1 cellular context compared by ENCODE assay signal in genomic region chr16:68281368-68282063, GRCh38.
A peak's percentile ranks its signal among the peaks of the same experiment; 100 is the strongest.
TF ChIP-seq lines count a peak whose summit lies in the region.

No MANE protein-coding gene starts in this region.

TF ChIP-seq in HepG2, 621 proteins besides CTCF, POLR2A, EP300 and RAD21 (continued from another document and continues in another):
- peak; percentile 76 for TF ChIP-seq TFE3 (CRISPR knock-in tag; IDR thresholded peaks at IDR 0.05)
- no peak for TF ChIP-seq ZBTB42 (CRISPR knock-in tag; IDR thresholded peaks at IDR 0.05)
- TF ChIP-seq PAWR (CRISPR knock-in tag; IDR thresholded peaks at IDR 0.05; ENCODE audit: borderline replicate concordance) = no peak
- TF ChIP-seq KDM1A (CRISPR knock-in tag; IDR thresholded peaks at IDR 0.05) = peak; percentile 90
- peak; percentile 37; the same call in 1 of the 2 replicates for TF ChIP-seq ZNF263 (CRISPR knock-in tag; IDR thresholded peaks at IDR 0.05)
- peak; percentile 34; the same call in 1 of the 2 replicates for TF ChIP-seq ZBTB26 (CRISPR knock-in tag; IDR thresholded peaks at IDR 0.05; ENCODE audit: borderline replicate concordance)
- peak; percentile 62; the same call in 1 of the 2 replicates for TF ChIP-seq ZBTB38 (CRISPR knock-in tag; IDR thresholded peaks at IDR 0.05)
- peak; percentile 96 for TF ChIP-seq NCOR1 (IDR thresholded peaks at IDR 0.05; ENCODE audit: borderline replicate concordance, low read length)
- TF ChIP-seq ZNF782 (CRISPR knock-in tag; IDR thresholded peaks at IDR 0.05; ENCODE audit: borderline replicate concordance) = peak; percentile 44; the same call in 1 of the 2 replicates
- peak; percentile 96 for TF ChIP-seq HNF4A (CRISPR knock-in tag; IDR thresholded peaks at IDR 0.05)
- no peak for TF ChIP-seq PHB2 (IDR thresholded peaks at IDR 0.05; ENCODE audit: partially characterized antibody)
- TF ChIP-seq ZNF232 (CRISPR knock-in tag; IDR thresholded peaks at IDR 0.05; ENCODE audit: borderline replicate concordance) = peak; percentile 27; the same call in 1 of the 2 replicates
- TF ChIP-seq KLF13 (CRISPR knock-in tag; IDR thresholded peaks at IDR 0.05) = no peak
- no peak for TF ChIP-seq HOXA7 (CRISPR knock-in tag; IDR thresholded peaks at IDR 0.05)
- no peak for TF ChIP-seq ZNF101 (CRISPR knock-in tag; IDR thresholded peaks at IDR 0.05; ENCODE audit: borderline replicate concordance, low read depth)
- TF ChIP-seq HOXA3 (CRISPR knock-in tag; IDR thresholded peaks at IDR 0.05) = peak; percentile 86
- TF ChIP-seq ZNF709 (CRISPR knock-in tag; IDR thresholded peaks at IDR 0.05) = no peak
- no peak for TF ChIP-seq CBX2 (IDR thresholded peaks at IDR 0.05; ENCODE audit: low read depth, low read length)
- TF ChIP-seq CBX2 (CRISPR knock-in tag; IDR thresholded peaks at IDR 0.05; ENCODE audit: low read depth) = no peak
- peak; percentile 96 for TF ChIP-seq SALL1 (CRISPR knock-in tag; IDR thresholded peaks at IDR 0.05)
- TF ChIP-seq SMYD3 (CRISPR knock-in tag; IDR thresholded peaks at IDR 0.05) = peak; percentile 74; the same call in 1 of the 2 replicates
- TF ChIP-seq ARNT2 (CRISPR knock-in tag; IDR thresholded peaks at IDR 0.05; ENCODE audit: low read depth) = no peak
- no peak; the same call in 1 of the 2 replicates for TF ChIP-seq EHMT2 (IDR thresholded peaks at IDR 0.05; ENCODE audit: borderline replicate concordance, low read depth, low read length)
- TF ChIP-seq, protein P1, sequence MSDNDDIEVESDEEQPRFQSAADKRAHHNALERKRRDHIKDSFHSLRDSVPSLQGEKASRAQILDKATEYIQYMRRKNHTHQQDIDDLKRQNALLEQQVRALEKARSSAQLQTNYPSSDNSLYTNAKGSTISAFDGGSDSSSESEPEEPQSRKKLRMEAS (IDR thresholded peaks at IDR 0.05) = peak; percentile 58; the same call in 1 of the 2 replicates
- TF ChIP-seq USF2 (IDR thresholded peaks at IDR 0.05; ENCODE audit: low read depth, low read length) = no peak
- no peak for TF ChIP-seq USF2 (CRISPR knock-in tag; IDR thresholded peaks at IDR 0.05; ENCODE audit: borderline replicate concordance)
- TF ChIP-seq IKZF4 (CRISPR knock-in tag; IDR thresholded peaks at IDR 0.05; ENCODE audit: borderline replicate concordance, low read depth, not compliant biosample characterization) = no peak
- peak; percentile 60; the same call in 1 of the 2 replicates for TF ChIP-seq ZNF121 (CRISPR knock-in tag; IDR thresholded peaks at IDR 0.05)
- peak; percentile 73; the same call in 1 of the 2 replicates for TF ChIP-seq PPARG (CRISPR knock-in tag; conservative IDR thresholded peaks at IDR 0.05)
- TF ChIP-seq TBX2 (CRISPR knock-in tag; IDR thresholded peaks at IDR 0.05; ENCODE audit: borderline replicate concordance) = peak; percentile 98
- no peak for TF ChIP-seq TBL1XR1 (IDR thresholded peaks at IDR 0.05; ENCODE audit: borderline replicate concordance, low read length, partially characterized antibody)
- no peak for TF ChIP-seq SUZ12 (IDR thresholded peaks at IDR 0.05; ENCODE audit: low read depth, low read length)
- TF ChIP-seq, protein P2, sequence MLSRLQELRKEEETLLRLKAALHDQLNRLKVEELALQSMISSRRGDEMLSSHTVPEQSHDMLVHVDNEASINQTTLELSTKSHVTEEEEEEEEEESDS (CRISPR knock-in tag; IDR thresholded peaks at IDR 0.05; ENCODE audit: borderline replicate concordance) = peak; percentile 77; the same call in 1 of the 2 replicates
- 0 out of 2 replicates have a peak, but pooled peaks have one; percentile 53 for TF ChIP-seq ZNF576 (CRISPR knock-in tag; IDR thresholded peaks at IDR 0.05)
- TF ChIP-seq FOXK1 (CRISPR knock-in tag; IDR thresholded peaks at IDR 0.05; ENCODE audit: borderline replicate concordance, low read depth) = peak; percentile 88
- TF ChIP-seq ZBTB20 (CRISPR knock-in tag; IDR thresholded peaks at IDR 0.05; ENCODE audit: borderline replicate concordance, low read depth) = peak; percentile 64; the same call in 1 of the 2 replicates
- no peak for TF ChIP-seq CERS6 (CRISPR knock-in tag; IDR thresholded peaks at IDR 0.05)
- TF ChIP-seq CBX1 (IDR thresholded peaks at IDR 0.05; ENCODE audit: low read depth) = no peak
- TF ChIP-seq, protein P3, sequence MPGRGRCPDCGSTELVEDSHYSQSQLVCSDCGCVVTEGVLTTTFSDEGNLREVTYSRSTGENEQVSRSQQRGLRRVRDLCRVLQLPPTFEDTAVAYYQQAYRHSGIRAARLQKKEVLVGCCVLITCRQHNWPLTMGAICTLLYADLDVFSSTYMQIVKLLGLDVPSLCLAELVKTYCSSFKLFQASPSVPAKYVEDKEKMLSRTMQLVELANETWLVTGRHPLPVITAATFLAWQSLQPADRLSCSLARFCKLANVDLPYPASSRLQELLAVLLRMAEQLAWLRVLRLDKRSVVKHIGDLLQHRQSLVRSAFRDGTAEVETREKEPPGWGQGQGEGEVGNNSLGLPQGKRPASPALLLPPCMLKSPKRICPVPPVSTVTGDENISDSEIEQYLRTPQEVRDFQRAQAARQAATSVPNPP (CRISPR knock-in tag; IDR thresholded peaks at IDR 0.05) = peak; percentile 44; the same call in 1 of the 2 replicates
- peak; percentile 48; the same call in 1 of the 2 replicates for TF ChIP-seq HIC2 (CRISPR knock-in tag; IDR thresholded peaks at IDR 0.05; ENCODE audit: low read depth)
- TF ChIP-seq RFX5 (IDR thresholded peaks at IDR 0.05; ENCODE audit: low read depth, low read length) = no peak
- TF ChIP-seq NR2F6 (IDR thresholded peaks at IDR 0.05) = peak; percentile 84
- peak; percentile 91 for TF ChIP-seq NR2F6 (CRISPR knock-in tag; IDR thresholded peaks at IDR 0.05)
- TF ChIP-seq ATF7 (IDR thresholded peaks at IDR 0.05) = no peak
- no peak for TF ChIP-seq ATF7 (CRISPR knock-in tag; IDR thresholded peaks at IDR 0.05)
- TF ChIP-seq, protein P4, sequence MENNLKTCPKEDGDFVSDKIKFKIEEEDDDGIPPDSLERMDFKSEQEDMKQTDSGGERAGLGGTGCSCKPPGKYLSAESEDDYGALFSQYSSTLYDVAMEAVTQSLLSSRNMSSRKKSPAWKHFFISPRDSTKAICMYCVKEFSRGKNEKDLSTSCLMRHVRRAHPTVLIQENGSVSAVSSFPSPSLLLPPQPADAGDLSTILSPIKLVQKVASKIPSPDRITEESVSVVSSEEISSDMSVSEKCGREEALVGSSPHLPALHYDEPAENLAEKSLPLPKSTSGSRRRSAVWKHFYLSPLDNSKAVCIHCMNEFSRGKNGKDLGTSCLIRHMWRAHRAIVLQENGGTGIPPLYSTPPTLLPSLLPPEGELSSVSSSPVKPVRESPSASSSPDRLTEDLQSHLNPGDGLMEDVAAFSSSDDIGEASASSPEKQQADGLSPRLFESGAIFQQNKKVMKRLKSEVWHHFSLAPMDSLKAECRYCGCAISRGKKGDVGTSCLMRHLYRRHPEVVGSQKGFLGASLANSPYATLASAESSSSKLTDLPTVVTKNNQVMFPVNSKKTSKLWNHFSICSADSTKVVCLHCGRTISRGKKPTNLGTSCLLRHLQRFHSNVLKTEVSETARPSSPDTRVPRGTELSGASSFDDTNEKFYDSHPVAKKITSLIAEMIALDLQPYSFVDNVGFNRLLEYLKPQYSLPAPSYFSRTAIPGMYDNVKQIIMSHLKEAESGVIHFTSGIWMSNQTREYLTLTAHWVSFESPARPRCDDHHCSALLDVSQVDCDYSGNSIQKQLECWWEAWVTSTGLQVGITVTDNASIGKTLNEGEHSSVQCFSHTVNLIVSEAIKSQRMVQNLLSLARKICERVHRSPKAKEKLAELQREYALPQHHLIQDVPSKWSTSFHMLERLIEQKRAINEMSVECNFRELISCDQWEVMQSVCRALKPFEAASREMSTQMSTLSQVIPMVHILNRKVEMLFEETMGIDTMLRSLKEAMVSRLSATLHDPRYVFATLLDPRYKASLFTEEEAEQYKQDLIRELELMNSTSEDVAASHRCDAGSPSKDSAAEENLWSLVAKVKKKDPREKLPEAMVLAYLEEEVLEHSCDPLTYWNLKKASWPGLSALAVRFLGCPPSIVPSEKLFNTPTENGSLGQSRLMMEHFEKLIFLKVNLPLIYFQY (CRISPR knock-in tag; IDR thresholded peaks at IDR 0.05; ENCODE audit: borderline replicate concordance) = peak; percentile 88; the same call in 1 of the 2 replicates
